ENCODE assay signal across 18 cellular contexts in genomic region chr14:31360919-31361662, GRCh38. TPM values are rescaled to one million over a fixed set of nuclear protein-coding genes. Genes with fewer than 3 reads are reported as not detected.
DNase-seq lines count a peak whose midpoint lies in the region; ATAC-seq and TF ChIP-seq lines count a peak whose summit lies in the region.
"Had no signal": no experiment of that assay in that cellular context is flagged by ENCODE, and none has a peak within 500 bp of the region (broad histone marks: within the 10 kb centered on the region; RNA-seq: fewer than 3 reads in every experiment).

No MANE protein-coding gene starts in this region.

- TF ChIP-seq CTCF in astrocyte of the spinal cord (IDR thresholded peaks at IDR 0.05; ENCODE audit: low read depth, low read length) (no peak), kidney epithelial cell (IDR thresholded peaks at IDR 0.05; ENCODE audit: insufficient read depth, low read length, poor library complexity, severe bottlenecking) (no peak)

- no peaks in the 10 kb centered on the region for H3K36me3 ChIP-seq in kidney epithelial cell (ENCODE audit: control insufficient read depth, insufficient read depth, low read length)

- no peaks in the 10 kb centered on the region for H3K4me1 Mint-ChIP-seq in activated T-cell treated with anti-CD3 and anti-CD28 coated beads, Interleukin-2, amount 50 U/mL, for 4 hours (ENCODE audit: low read depth)
- H3K4me1 Mint-ChIP-seq: activated naive CD8-positive, alpha-beta T cell treated with anti-CD3 and anti-CD28 coated beads, Interleukin-2, amount 50 U/mL, for 24 hours; GM23338; stimulated activated naive CD8-positive, alpha-beta T cell treated with anti-CD3 and anti-CD28 coated beads, Interleukin-15, amount 100 ng/mL, for 72 hours had no signal

- intact Hi-C loops in left ventricle myocardium superior (cut with micrococcal nuclease) = no loop called here

- H3K4me3 ChIP-seq in astrocyte of the spinal cord (ENCODE audit: low read depth, low read length) (no peak overlapping the region), kidney epithelial cell (ENCODE audit: low read depth, low read length) (no peak overlapping the region)
- H3K4me3 ChIP-seq: GM23338 had no signal

- in situ Hi-C loops in astrocyte of the spinal cord (cut with HindIII; ENCODE audit: low sequenced_read_pairs) = no loop called here

- DNase-seq in AG20443 (ENCODE audit: low spot score) (peak; percentile 45), LHCN-M2 (ENCODE audit: low read depth) (peak; percentile 59), astrocyte of the spinal cord (ENCODE audit: low read depth, low spot score) (peak; percentile 18), kidney epithelial cell (ENCODE audit: low read depth) (peak; percentile 37), left ventricle myocardium superior (no peak)
- no peak for DNase-seq in stimulated activated CD4-positive, alpha-beta T cell treated with anti-CD3 and anti-CD28 coated beads, Interleukin-1b, Interleukin-23, amount 100 ng/mL, for 48 hours
- no peak for DNase-seq in activated T-cell treated with anti-CD3 and anti-CD28 coated beads, Interleukin-2, amount 50 U/mL, for 4 hours
- DNase-seq: activated CD4-positive, alpha-beta T cell treated with anti-CD3 and anti-CD28 coated beads for 4 hours; activated naive CD8-positive, alpha-beta T cell treated with anti-CD3 and anti-CD28 coated beads, Interleukin-2, amount 50 U/mL, for 24 hours; activated T-cell treated with anti-CD3 and anti-CD28 coated beads, Interleukin-2, amount 50 U/mL, for 24 hours; Kasumi-1; NCI-H1694; NCI-H69; occipital lobe; stimulated activated naive CD8-positive, alpha-beta T cell treated with anti-CD3 and anti-CD28 coated beads, Interleukin-15, amount 100 ng/mL, for 72 hours had no signal

- peaks cover 3% of the 10 kb centered on the region for H3K36me3 Mint-ChIP-seq in activated T-cell treated with anti-CD3 and anti-CD28 coated beads, Interleukin-2, amount 50 U/mL, for 4 hours (ENCODE audit: insufficient read depth)

- H3K4me3 Mint-ChIP-seq in activated T-cell treated with anti-CD3 and anti-CD28 coated beads, Interleukin-2, amount 50 U/mL, for 4 hours = no peak overlapping the region
- H3K4me3 Mint-ChIP-seq: activated naive CD8-positive, alpha-beta T cell treated with anti-CD3 and anti-CD28 coated beads, Interleukin-2, amount 50 U/mL, for 24 hours; activated T-cell treated with anti-CD3 and anti-CD28 coated beads, Interleukin-2, amount 50 U/mL, for 24 hours; GM23338; stimulated activated naive CD8-positive, alpha-beta T cell treated with anti-CD3 and anti-CD28 coated beads, Interleukin-15, amount 100 ng/mL, for 72 hours; T-helper 2 cell treated with Interferon-gamma antibody and Interleukin-4, amounts not matched to agents 5 μg/mL and 100 μg/mL, for 36 hours had no signal

- H3K27me3 Mint-ChIP-seq in activated T-cell treated with anti-CD3 and anti-CD28 coated beads, Interleukin-2, amount 50 U/mL, for 4 hours (ENCODE audit: low read depth) = no peaks in the 10 kb centered on the region
- H3K27me3 Mint-ChIP-seq: activated naive CD8-positive, alpha-beta T cell treated with anti-CD3 and anti-CD28 coated beads, Interleukin-2, amount 50 U/mL, for 24 hours; activated T-cell treated with anti-CD3 and anti-CD28 coated beads, Interleukin-2, amount 50 U/mL, for 24 hours; stimulated activated naive CD8-positive, alpha-beta T cell treated with anti-CD3 and anti-CD28 coated beads, Interleukin-15, amount 100 ng/mL, for 72 hours had no signal

- ATAC-seq in HG03439 (IDR thresholded peaks at IDR 0.05; ENCODE audit: unreplicated experiment) (no peak), left ventricle myocardium superior (no peak)
- ATAC-seq in activated T-cell treated with anti-CD3 and anti-CD28 coated beads, Interleukin-2, amount 50 U/mL, for 4 hours = no peak
- ATAC-seq: activated naive CD8-positive, alpha-beta T cell treated with anti-CD3 and anti-CD28 coated beads, Interleukin-2, amount 50 U/mL, for 24 hours; GM23338; stimulated activated naive CD8-positive, alpha-beta T cell treated with anti-CD3 and anti-CD28 coated beads, Interleukin-15, amount 100 ng/mL, for 72 hours had no signal

- no peaks in the 10 kb centered on the region for H3K9me3 Mint-ChIP-seq in activated T-cell treated with anti-CD3 and anti-CD28 coated beads, Interleukin-2, amount 50 U/mL, for 4 hours
- H3K9me3 Mint-ChIP-seq: activated naive CD8-positive, alpha-beta T cell treated with anti-CD3 and anti-CD28 coated beads, Interleukin-2, amount 50 U/mL, for 24 hours; activated T-cell treated with anti-CD3 and anti-CD28 coated beads, Interleukin-2, amount 50 U/mL, for 24 hours; GM23338; stimulated activated naive CD8-positive, alpha-beta T cell treated with anti-CD3 and anti-CD28 coated beads, Interleukin-15, amount 100 ng/mL, for 72 hours; T-helper 2 cell treated with Interferon-gamma antibody and Interleukin-4, amounts not matched to agents 5 μg/mL and 100 μg/mL, for 36 hours had no signal

- H3K27me3 ChIP-seq in kidney epithelial cell (ENCODE audit: control insufficient read depth, insufficient read depth, low read length) = no peaks in the 10 kb centered on the region

RNA-seq across cellular contexts. Expression of gene HEATR5A, which starts 59.3 kb away (rescaled TPM):
- total RNA-seq in LHCN-M2 (2014; rRNA removed) (14.2 and 16.5 TPM in 2 replicates), kidney epithelial cell (12.4 and 18.8 TPM in 2 replicates), left ventricle myocardium superior (46.8 TPM)
- 10.8 TPM for polyA plus RNA-seq in LHCN-M2 (2012)
- 10 to 100 TPM; 10.7 to 13.0 (median 12.0) TPM for total RNA-seq in activated T-cell treated with anti-CD3 and anti-CD28 coated beads, Interleukin-2, amount 50 U/mL, for 4 hours

Comparison
In these comparisons a context has a peak if more than half of its experiments do, and no peak if none do; other contexts are left out.
1. DNase-seq: peak in AG20443 (single experiment), LHCN-M2 (single experiment), astrocyte of the spinal cord (single experiment) and kidney epithelial cell (single experiment); none in stimulated activated CD4-positive, alpha-beta T cell treated with anti-CD3 and anti-CD28 coated beads, Interleukin-1b, Interleukin-23, amount 100 ng/mL, for 48 hours (single experiment), activated T-cell treated with anti-CD3 and anti-CD28 coated beads, Interleukin-2, amount 50 U/mL, for 4 hours (single experiment) and left ventricle myocardium superior (single experiment).